ENCODE assay signal across 1 cellular context in genomic region chr21:45136927-45137611, GRCh38.
TF ChIP-seq lines count a peak whose summit lies in the region.

No MANE protein-coding gene starts in this region.

TF ChIP-seq in HepG2, 621 proteins besides CTCF, POLR2A, EP300 and RAD21 (continued from another document):
- TF ChIP-seq, protein P1, sequence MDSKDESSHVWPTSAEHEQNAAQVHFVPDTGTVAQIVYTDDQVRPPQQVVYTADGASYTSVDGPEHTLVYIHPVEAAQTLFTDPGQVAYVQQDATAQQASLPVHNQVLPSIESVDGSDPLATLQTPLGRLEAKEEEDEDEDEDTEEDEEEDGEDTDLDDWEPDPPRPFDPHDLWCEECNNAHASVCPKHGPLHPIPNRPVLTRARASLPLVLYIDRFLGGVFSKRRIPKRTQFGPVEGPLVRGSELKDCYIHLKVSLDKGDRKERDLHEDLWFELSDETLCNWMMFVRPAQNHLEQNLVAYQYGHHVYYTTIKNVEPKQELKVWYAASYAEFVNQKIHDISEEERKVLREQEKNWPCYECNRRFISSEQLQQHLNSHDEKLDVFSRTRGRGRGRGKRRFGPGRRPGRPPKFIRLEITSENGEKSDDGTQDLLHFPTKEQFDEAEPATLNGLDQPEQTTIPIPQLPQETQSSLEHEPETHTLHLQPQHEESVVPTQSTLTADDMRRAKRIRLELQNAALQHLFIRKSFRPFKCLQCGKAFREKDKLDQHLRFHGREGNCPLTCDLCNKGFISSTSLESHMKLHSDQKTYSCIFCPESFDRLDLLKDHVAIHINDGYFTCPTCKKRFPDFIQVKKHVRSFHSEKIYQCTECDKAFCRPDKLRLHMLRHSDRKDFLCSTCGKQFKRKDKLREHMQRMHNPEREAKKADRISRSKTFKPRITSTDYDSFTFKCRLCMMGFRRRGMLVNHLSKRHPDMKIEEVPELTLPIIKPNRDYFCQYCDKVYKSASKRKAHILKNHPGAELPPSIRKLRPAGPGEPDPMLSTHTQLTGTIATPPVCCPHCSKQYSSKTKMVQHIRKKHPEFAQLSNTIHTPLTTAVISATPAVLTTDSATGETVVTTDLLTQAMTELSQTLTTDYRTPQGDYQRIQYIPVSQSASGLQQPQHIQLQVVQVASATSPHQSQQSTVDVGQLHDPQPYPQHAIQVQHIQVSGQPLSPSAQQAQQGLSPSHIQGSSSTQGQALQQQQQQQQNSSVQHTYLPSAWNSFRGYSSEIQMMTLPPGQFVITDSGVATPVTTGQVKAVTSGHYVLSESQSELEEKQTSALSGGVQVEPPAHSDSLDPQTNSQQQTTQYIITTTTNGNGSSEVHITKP (CRISPR knock-in tag; IDR thresholded peaks at IDR 0.05; ENCODE audit: low read depth), result no peak
- TF ChIP-seq ZNF263 (CRISPR knock-in tag; IDR thresholded peaks at IDR 0.05), result no peak
- no peak for TF ChIP-seq PBX3 (CRISPR knock-in tag; IDR thresholded peaks at IDR 0.05; ENCODE audit: borderline replicate concordance)
- no peak for TF ChIP-seq ZNF639 (CRISPR knock-in tag; conservative IDR thresholded peaks at IDR 0.05)
- no peak for TF ChIP-seq PAWR (CRISPR knock-in tag; IDR thresholded peaks at IDR 0.05; ENCODE audit: borderline replicate concordance)
- no peak for TF ChIP-seq USF2 (IDR thresholded peaks at IDR 0.05; ENCODE audit: low read depth, low read length)
- no peak for TF ChIP-seq USF2 (CRISPR knock-in tag; IDR thresholded peaks at IDR 0.05; ENCODE audit: borderline replicate concordance)
- 0 out of 2 replicates have a peak, but pooled peaks have one; percentile 26 for TF ChIP-seq ERF (CRISPR knock-in tag; IDR thresholded peaks at IDR 0.05)
- no peak for TF ChIP-seq ZNF772 (CRISPR knock-in tag; IDR thresholded peaks at IDR 0.05)
- no peak for TF ChIP-seq POLR2G (IDR thresholded peaks at IDR 0.05; ENCODE audit: low read depth, low read length)
- TF ChIP-seq NFIB (CRISPR knock-in tag; IDR thresholded peaks at IDR 0.05; ENCODE audit: borderline replicate concordance), result no peak
- no peak for TF ChIP-seq BCL6 (CRISPR knock-in tag; IDR thresholded peaks at IDR 0.05)
- TF ChIP-seq ZBTB42 (CRISPR knock-in tag; IDR thresholded peaks at IDR 0.05), result no peak
- no peak for TF ChIP-seq ZNF121 (CRISPR knock-in tag; IDR thresholded peaks at IDR 0.05)
- no peak for TF ChIP-seq AGO2 (optimal IDR thresholded peaks at IDR 0.05; ENCODE audit: low read depth, low read length)
- TF ChIP-seq, protein P2, sequence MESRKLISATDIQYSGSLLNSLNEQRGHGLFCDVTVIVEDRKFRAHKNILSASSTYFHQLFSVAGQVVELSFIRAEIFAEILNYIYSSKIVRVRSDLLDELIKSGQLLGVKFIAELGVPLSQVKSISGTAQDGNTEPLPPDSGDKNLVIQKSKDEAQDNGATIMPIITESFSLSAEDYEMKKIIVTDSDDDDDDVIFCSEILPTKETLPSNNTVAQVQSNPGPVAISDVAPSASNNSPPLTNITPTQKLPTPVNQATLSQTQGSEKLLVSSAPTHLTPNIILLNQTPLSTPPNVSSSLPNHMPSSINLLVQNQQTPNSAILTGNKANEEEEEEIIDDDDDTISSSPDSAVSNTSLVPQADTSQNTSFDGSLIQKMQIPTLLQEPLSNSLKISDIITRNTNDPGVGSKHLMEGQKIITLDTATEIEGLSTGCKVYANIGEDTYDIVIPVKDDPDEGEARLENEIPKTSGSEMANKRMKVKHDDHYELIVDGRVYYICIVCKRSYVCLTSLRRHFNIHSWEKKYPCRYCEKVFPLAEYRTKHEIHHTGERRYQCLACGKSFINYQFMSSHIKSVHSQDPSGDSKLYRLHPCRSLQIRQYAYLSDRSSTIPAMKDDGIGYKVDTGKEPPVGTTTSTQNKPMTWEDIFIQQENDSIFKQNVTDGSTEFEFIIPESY (CRISPR knock-in tag; IDR thresholded peaks at IDR 0.05), result peak; percentile 54; the same call in 1 of the 2 replicates
- no peak for TF ChIP-seq GFI1 (CRISPR knock-in tag; IDR thresholded peaks at IDR 0.05; ENCODE audit: borderline replicate concordance)
- TF ChIP-seq SMAD3 (CRISPR knock-in tag; IDR thresholded peaks at IDR 0.05), result no peak
- 0 out of 2 replicates have a peak, but pooled peaks have one; percentile 19 for TF ChIP-seq IRF2 (CRISPR knock-in tag; IDR thresholded peaks at IDR 0.05)
- TF ChIP-seq ZNF687 (CRISPR knock-in tag; IDR thresholded peaks at IDR 0.05), result peak; percentile 38
- TF ChIP-seq STAG1 (CRISPR knock-in tag; IDR thresholded peaks at IDR 0.05), result peak; percentile 82
- TF ChIP-seq TRIM24 (CRISPR knock-in tag; IDR thresholded peaks at IDR 0.05), result no peak
- TF ChIP-seq NKX3-1 (CRISPR knock-in tag; IDR thresholded peaks at IDR 0.05), result no peak
- TF ChIP-seq ZNF101 (CRISPR knock-in tag; IDR thresholded peaks at IDR 0.05; ENCODE audit: borderline replicate concordance, low read depth), result no peak
- no peak for TF ChIP-seq ZSCAN25 (CRISPR knock-in tag; IDR thresholded peaks at IDR 0.05)
- 0 out of 2 replicates have a peak, but pooled peaks have one; percentile 58 for TF ChIP-seq FOXO4 (CRISPR knock-in tag; conservative IDR thresholded peaks at IDR 0.05)
- no peak for TF ChIP-seq ZNF691 (CRISPR knock-in tag; IDR thresholded peaks at IDR 0.05; ENCODE audit: borderline replicate concordance, low read depth)
- TF ChIP-seq ZNF577 (CRISPR knock-in tag; IDR thresholded peaks at IDR 0.05; ENCODE audit: borderline replicate concordance, low read depth), result no peak
- no peak for TF ChIP-seq PRPF4 (IDR thresholded peaks at IDR 0.05; ENCODE audit: low read depth, low read length, poor library complexity, severe bottlenecking)
- TF ChIP-seq NR3C1 (CRISPR knock-in tag; IDR thresholded peaks at IDR 0.05), result no peak
- TF ChIP-seq ZSCAN5A (CRISPR knock-in tag; IDR thresholded peaks at IDR 0.05; ENCODE audit: borderline replicate concordance), result no peak
- no peak for TF ChIP-seq STAT6 (CRISPR knock-in tag; IDR thresholded peaks at IDR 0.05; ENCODE audit: borderline replicate concordance)
- peak; percentile 65 for TF ChIP-seq SMC3 (IDR thresholded peaks at IDR 0.05; ENCODE audit: low read length)
- no peak for TF ChIP-seq RARG (CRISPR knock-in tag; IDR thresholded peaks at IDR 0.05; ENCODE audit: low read depth)
TF ChIP-seq in HepG2: peak in this region for 10.
